7 cellular contexts compared by ENCODE assay signal in genomic region chr11:58442136-58442535, GRCh38. TPM values are rescaled to one million over a fixed set of nuclear protein-coding genes. Genes with fewer than 3 reads are reported as not detected.
"Had no signal": no experiment of that assay in that cellular context is flagged by ENCODE, and none has a peak within 500 bp of the region (broad histone marks: within the 10 kb centered on the region; RNA-seq: fewer than 3 reads in every experiment).

OR5B12 (minus strand) TSS chr11:58442236; CDS start chr11:58440151, 2,085 bp downstream.

- H3K4me3 ChIP-seq: K562 had no signal

- ATAC-seq: HepG2, K562 had no signal

- DNase-seq: IMR-90, KBM-7 had no signal

- H3K27ac ChIP-seq: HL-60 had no signal

RNA-seq across cellular contexts. Expression of gene OR5B12, which starts in this region (rescaled TPM):
- total RNA-seq: HepG2, HT-29, HT1080, IMR-90, K562 had no signal
